Comparison of ENCODE assay signal across 28 cellular contexts in genomic region chr7:37196631-37197030, GRCh38.
"Had no signal": no experiment of that assay in that cellular context is flagged by ENCODE, and none has a peak within 500 bp of the region (broad histone marks: within the 10 kb centered on the region; RNA-seq: fewer than 3 reads in every experiment).

No MANE protein-coding gene starts in this region.

- H3K4me2 ChIP-seq: smooth muscle cell had no signal

- ATAC-seq: foreskin keratinocyte; left colon; mucosa of descending colon; natural killer cell treated with Interleukin-12 subunit alpha and Interleukin-12 subunit beta and Interleukin-15 and Interleukin-18, amount 100 ng/mL, for 72 hours; pancreas; right lobe of liver; stimulated activated naive CD8-positive, alpha-beta T cell treated with anti-CD3 and anti-CD28 coated beads, Interleukin-15, amount 100 ng/mL, for 72 hours; upper lobe of right lung had no signal

- H3K27ac ChIP-seq: esophagus muscularis mucosa, foreskin keratinocyte, neutrophil, pancreas, right lobe of liver, suprapubic skin, transverse colon, upper lobe of right lung, uterus had no signal

- H3K4me3 ChIP-seq: esophagus muscularis mucosa, mucosa of descending colon, pancreas, right lobe of liver, smooth muscle cell, suprapubic skin, transverse colon, upper lobe of right lung, uterus had no signal

- H3K36me3 ChIP-seq: pancreas, suprapubic skin, transverse colon, uterus had no signal

- H3K9me3 ChIP-seq: esophagus muscularis mucosa, mucosa of descending colon, neutrophil, pancreas, right lobe of liver, suprapubic skin, transverse colon, upper lobe of right lung, uterus had no signal

- DNase-seq: effector CD8-positive, alpha-beta T cell; endodermal cell; foreskin keratinocyte; glutamatergic neuron; hypothalamus; immature natural killer cell; islet precursor cell; kidney glomerular epithelial cell; left colon; mesenchymal stem cell; mucosa of descending colon; naive B cell; pancreas; right lobe of liver; stimulated activated CD4-positive, alpha-beta T cell treated with anti-CD3 and anti-CD28 coated beads, Interleukin-12 subunit alpha, Interleukin-12 subunit beta, amount 100 ng/mL, for 4 hours; stimulated activated CD4-positive, alpha-beta T cell treated with anti-CD3 and anti-CD28 coated beads, Interleukin-1b, Interleukin-23, amount 100 ng/mL, for 48 hours; stimulated activated CD4-positive, alpha-beta T cell treated with anti-CD3 and anti-CD28 coated beads, Interleukin-4, amount 100 ng/mL, for 1 hour; stimulated activated CD8-positive, alpha-beta memory T cell treated with anti-CD3 and anti-CD28 coated beads, Interleukin-4, amount 100 ng/mL, for 48 hours; stimulated activated naive CD4-positive, alpha-beta T cell; stimulated activated naive CD8-positive, alpha-beta T cell treated with anti-CD3 and anti-CD28 coated beads, Interleukin-15, amount 100 ng/mL, for 72 hours; transverse colon; upper lobe of right lung; uterus had no signal

- H3K4me1 ChIP-seq: foreskin keratinocyte, uterus had no signal

- H3K27me3 ChIP-seq: esophagus muscularis mucosa, neutrophil, pancreas, right lobe of liver, suprapubic skin, transverse colon, upper lobe of right lung, uterus had no signal
